In the genomic region with DNA sequence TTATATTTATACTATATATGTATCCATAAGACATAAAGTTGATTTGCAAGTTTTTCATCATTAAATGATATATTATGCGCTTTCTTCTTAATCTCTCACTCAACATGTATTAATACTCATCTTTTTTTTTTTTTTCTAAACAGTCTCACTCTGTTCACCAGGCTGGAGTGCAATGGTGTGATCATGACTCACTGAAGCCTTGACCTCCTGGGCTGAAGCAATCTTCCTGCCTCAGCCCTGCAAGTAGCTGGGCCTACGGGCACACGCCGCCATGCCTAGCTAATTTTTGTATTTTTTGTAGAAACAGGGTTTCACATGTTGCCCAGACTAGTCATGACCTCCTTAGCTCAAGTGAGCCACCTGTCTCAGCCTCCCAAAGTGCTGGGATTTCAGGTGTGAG, we compare ENCODE assay signal across 1 cellular context.
TF ChIP-seq lines count a peak whose summit lies in the region.

No MANE protein-coding gene starts in this region.

TF ChIP-seq in HEK293, 187 proteins besides CTCF, POLR2A, EP300 and RAD21 (continued from another document):
- TF ChIP-seq, protein P1, sequence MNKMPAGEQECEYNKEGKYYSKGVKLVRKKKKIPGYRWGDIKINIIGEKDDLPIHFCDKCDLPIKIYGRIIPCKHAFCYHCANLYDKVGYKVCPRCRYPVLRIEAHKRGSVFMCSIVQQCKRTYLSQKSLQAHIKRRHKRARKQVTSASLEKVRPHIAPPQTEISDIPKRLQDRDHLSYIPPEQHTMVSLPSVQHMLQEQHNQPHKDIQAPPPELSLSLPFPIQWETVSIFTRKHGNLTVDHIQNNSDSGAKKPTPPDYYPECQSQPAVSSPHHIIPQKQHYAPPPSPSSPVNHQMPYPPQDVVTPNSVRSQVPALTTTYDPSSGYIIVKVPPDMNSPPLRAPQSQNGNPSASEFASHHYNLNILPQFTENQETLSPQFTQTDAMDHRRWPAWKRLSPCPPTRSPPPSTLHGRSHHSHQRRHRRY (tag by site-specific recombination; IDR thresholded peaks at IDR 0.05): no peak
- no peak for TF ChIP-seq BCL11B (tag by site-specific recombination; IDR thresholded peaks at IDR 0.05; ENCODE audit: low read depth)
- TF ChIP-seq, protein P2, sequence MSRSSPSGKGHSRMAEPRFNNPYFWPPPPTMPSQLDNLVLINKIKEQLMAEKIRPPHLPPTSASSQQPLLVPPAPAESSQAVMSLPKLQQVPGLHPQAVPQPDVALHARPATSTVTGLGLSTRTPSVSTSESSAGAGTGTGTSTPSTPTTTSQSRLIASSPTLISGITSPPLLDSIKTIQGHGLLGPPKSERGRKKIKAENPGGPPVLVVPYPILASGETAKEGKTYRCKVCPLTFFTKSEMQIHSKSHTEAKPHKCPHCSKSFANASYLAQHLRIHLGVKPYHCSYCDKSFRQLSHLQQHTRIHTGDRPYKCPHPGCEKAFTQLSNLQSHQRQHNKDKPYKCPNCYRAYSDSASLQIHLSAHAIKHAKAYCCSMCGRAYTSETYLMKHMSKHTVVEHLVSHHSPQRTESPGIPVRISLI (tag by site-specific recombination; IDR thresholded peaks at IDR 0.05): 0 out of 2 replicates have a peak, but pooled peaks have one; percentile 20
- TF ChIP-seq, protein P3, sequence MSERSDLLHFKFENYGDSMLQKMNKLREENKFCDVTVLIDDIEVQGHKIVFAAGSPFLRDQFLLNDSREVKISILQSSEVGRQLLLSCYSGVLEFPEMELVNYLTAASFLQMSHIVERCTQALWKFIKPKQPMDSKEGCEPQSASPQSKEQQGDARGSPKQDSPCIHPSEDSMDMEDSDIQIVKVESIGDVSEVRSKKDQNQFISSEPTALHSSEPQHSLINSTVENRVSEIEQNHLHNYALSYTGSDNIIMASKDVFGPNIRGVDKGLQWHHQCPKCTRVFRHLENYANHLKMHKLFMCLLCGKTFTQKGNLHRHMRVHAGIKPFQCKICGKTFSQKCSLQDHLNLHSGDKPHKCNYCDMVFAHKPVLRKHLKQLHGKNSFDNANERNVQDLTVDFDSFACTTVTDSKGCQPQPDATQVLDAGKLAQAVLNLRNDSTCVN (tag by site-specific recombination; optimal IDR thresholded peaks at IDR 0.05): no peak
